ENCODE assay signal across 22 cellular contexts in genomic region chr12:124964251-124964650, GRCh38. TPM values are rescaled to one million over a fixed set of nuclear protein-coding genes. Genes with fewer than 3 reads are reported as not detected.
DNase-seq lines count a peak whose midpoint lies in the region; ATAC-seq and TF ChIP-seq lines count a peak whose summit lies in the region.
"Had no signal": no experiment of that assay in that cellular context is flagged by ENCODE, and none has a peak within 500 bp of the region (broad histone marks: within the 10 kb centered on the region; RNA-seq: fewer than 3 reads in every experiment).

No MANE protein-coding gene starts in this region.

- no peaks in the 10 kb centered on the region for H3K27me3 Mint-ChIP-seq in activated naive CD4-positive, alpha-beta T cell treated with anti-CD3 and anti-CD28 coated beads, Interleukin-2, amount 50 U/mL, for 24 hours
- no peaks in the 10 kb centered on the region for H3K27me3 Mint-ChIP-seq in activated naive CD4-positive, alpha-beta T cell treated with anti-CD3 and anti-CD28 coated beads, Interleukin-2, amount 10 ng/mL, durations not matched to agents 7 days and 5 days
- H3K27me3 Mint-ChIP-seq in stimulated activated naive B cell treated with anti-CD40 and anti-IgM and Interleukin-4, amounts not matched to agents 10 μg/mL and 1 μg/mL and 100 μg/mL, for 72 hours: no peaks in the 10 kb centered on the region
- H3K27me3 Mint-ChIP-seq: B cell; CD4-positive, CD25-positive, alpha-beta regulatory T cell had no signal

- H3K36me3 ChIP-seq in osteoblast (ENCODE audit: insufficient read depth, low read length): peaks cover 42% of the 10 kb centered on the region

- H3K27me3 ChIP-seq in osteoblast (ENCODE audit: insufficient read depth, low read length): no peaks in the 10 kb centered on the region
- H3K27me3 ChIP-seq: BLaER1 had no signal

- no peak overlapping the region for H3K4me3 Mint-ChIP-seq in activated naive CD4-positive, alpha-beta T cell treated with anti-CD3 and anti-CD28 coated beads, Interleukin-2, amount 50 U/mL, for 24 hours
- no peak overlapping the region for H3K4me3 Mint-ChIP-seq in activated naive CD4-positive, alpha-beta T cell treated with anti-CD3 and anti-CD28 coated beads, Interleukin-2, amount 10 ng/mL, durations not matched to agents 7 days and 5 days
- H3K4me3 Mint-ChIP-seq in stimulated activated naive B cell treated with anti-CD40 and anti-IgM and Interleukin-4, amounts not matched to agents 10 μg/mL and 1 μg/mL and 100 μg/mL, for 72 hours: no peak overlapping the region
- H3K4me3 Mint-ChIP-seq: B cell; CD4-positive, CD25-positive, alpha-beta regulatory T cell; CD8-positive, alpha-beta T cell had no signal

- H3K9me3 Mint-ChIP-seq in activated naive CD4-positive, alpha-beta T cell treated with anti-CD3 and anti-CD28 coated beads, Interleukin-2, amount 50 U/mL, for 24 hours: no peaks in the 10 kb centered on the region
- H3K9me3 Mint-ChIP-seq in activated naive CD4-positive, alpha-beta T cell treated with anti-CD3 and anti-CD28 coated beads, Interleukin-2, amount 10 ng/mL, durations not matched to agents 7 days and 5 days: no peaks in the 10 kb centered on the region
- no peaks in the 10 kb centered on the region for H3K9me3 Mint-ChIP-seq in stimulated activated naive B cell treated with anti-CD40 and anti-IgM and Interleukin-4, amounts not matched to agents 10 μg/mL and 1 μg/mL and 100 μg/mL, for 72 hours
- H3K9me3 Mint-ChIP-seq: CD4-positive, CD25-positive, alpha-beta regulatory T cell; CD8-positive, alpha-beta T cell had no signal

- H3K27ac Mint-ChIP-seq in activated naive CD4-positive, alpha-beta T cell treated with anti-CD3 and anti-CD28 coated beads, Interleukin-2, amount 50 U/mL, for 24 hours: peak overlapping the region; percentile 72
- no peak overlapping the region for H3K27ac Mint-ChIP-seq in activated naive CD4-positive, alpha-beta T cell treated with anti-CD3 and anti-CD28 coated beads, Interleukin-2, amount 10 ng/mL, durations not matched to agents 7 days and 5 days
- peak overlapping the region; percentile 59 for H3K27ac Mint-ChIP-seq in stimulated activated naive B cell treated with anti-CD40 and anti-IgM and Interleukin-4, amounts not matched to agents 10 μg/mL and 1 μg/mL and 100 μg/mL, for 72 hours
- H3K27ac Mint-ChIP-seq: B cell; CD8-positive, alpha-beta T cell had no signal

- no peak overlapping the region for H3K4me2 ChIP-seq in osteoblast (ENCODE audit: insufficient read depth, low read length)

- no peaks in the 10 kb centered on the region for H3K79me2 ChIP-seq in osteoblast (ENCODE audit: insufficient read depth, low read length)

- ATAC-seq in stimulated activated naive B cell treated with anti-CD40 and anti-IgM and Interleukin-4, amounts not matched to agents 10 μg/mL and 1 μg/mL and 100 μg/mL, for 72 hours (replicated peaks): no peak
- ATAC-seq: CD8-positive, alpha-beta T cell had no signal

- H4K20me1 ChIP-seq in osteoblast (ENCODE audit: insufficient read depth, low read length): no peaks in the 10 kb centered on the region
- H4K20me1 ChIP-seq: BLaER1 had no signal

- CTCF ChIA-PET in activated naive CD4-positive, alpha-beta T cell treated with anti-CD3 and anti-CD28 coated beads, Interleukin-2, amount 10 ng/mL, durations not matched to agents 7 days and 5 days (lab: Charles Lee): no interaction called here

- no peaks in the 10 kb centered on the region for H3K9me3 ChIP-seq in osteoblast (ENCODE audit: low read depth, low read length)
- H3K9me3 ChIP-seq: BLaER1, Caco-2 had no signal

- H3K4me3 ChIP-seq in coronary artery (no peak overlapping the region), osteoblast (ENCODE audit: insufficient read depth, low read length) (no peak overlapping the region)
- H3K4me3 ChIP-seq: BLaER1, GM23248 had no signal

- no peak overlapping the region for H2AFZ ChIP-seq in osteoblast (ENCODE audit: low read length)
- H2AFZ ChIP-seq: GM23248 had no signal

- no peaks in the 10 kb centered on the region for H3K4me1 ChIP-seq in osteoblast (ENCODE audit: insufficient read depth, low read length)
- H3K4me1 ChIP-seq: Caco-2 had no signal

- DNase-seq in activated naive CD4-positive, alpha-beta T cell treated with anti-CD3 and anti-CD28 coated beads, Interleukin-2, amount 10 ng/mL, durations not matched to agents 7 days and 5 days: no peak
- peak; percentile 71 for DNase-seq in coronary artery (ENCODE audit: low spot score)
- peak; percentile 84 for DNase-seq in osteoblast (ENCODE audit: insufficient read length, low spot score, missing footprints)
- DNase-seq in stimulated activated naive B cell treated with anti-CD40 and anti-IgM and Interleukin-4, amounts not matched to agents 10 μg/mL and 1 μg/mL and 100 μg/mL, for 72 hours: no peak
- DNase-seq in NCI-H69 (lab: John Stamatoyannopoulos, UW): no peak
- no peak for DNase-seq in NCI-H526 (lab: John Stamatoyannopoulos, UW)
- no peak for DNase-seq in NCI-H524 (lab: John Stamatoyannopoulos, UW)
- DNase-seq: Caco-2; CD4-positive, CD25-positive, alpha-beta regulatory T cell; CD8-positive, alpha-beta T cell; DMS 273 treated with DMSO at 0.1 percent for 48 hours; DMS79; EL; GF-D8; GM23248; H7; HCEC 1CT had no signal

- H3K36me3 Mint-ChIP-seq in activated naive CD4-positive, alpha-beta T cell treated with anti-CD3 and anti-CD28 coated beads, Interleukin-2, amount 50 U/mL, for 24 hours: peaks cover 15% of the 10 kb centered on the region
- H3K36me3 Mint-ChIP-seq in activated naive CD4-positive, alpha-beta T cell treated with anti-CD3 and anti-CD28 coated beads, Interleukin-2, amount 10 ng/mL, durations not matched to agents 7 days and 5 days: peaks cover 38% of the 10 kb centered on the region
- peaks cover 58 to 72% of the 10 kb centered on the region in 2 donors for H3K36me3 Mint-ChIP-seq in stimulated activated naive B cell treated with anti-CD40 and anti-IgM and Interleukin-4, amounts not matched to agents 10 μg/mL and 1 μg/mL and 100 μg/mL, for 72 hours

- H3K27ac ChIP-seq in coronary artery: no peak overlapping the region
- H3K27ac ChIP-seq in osteoblast (ENCODE audit: low read depth, low read length): no peak overlapping the region
- H3K27ac ChIP-seq: 22Rv1, C4-2B, GM23248 had no signal

- no peaks in the 10 kb centered on the region for H3K4me1 Mint-ChIP-seq in activated naive CD4-positive, alpha-beta T cell treated with anti-CD3 and anti-CD28 coated beads, Interleukin-2, amount 50 U/mL, for 24 hours
- peaks cover 6% of the 10 kb centered on the region for H3K4me1 Mint-ChIP-seq in activated naive CD4-positive, alpha-beta T cell treated with anti-CD3 and anti-CD28 coated beads, Interleukin-2, amount 10 ng/mL, durations not matched to agents 7 days and 5 days
- H3K4me1 Mint-ChIP-seq in stimulated activated naive B cell treated with anti-CD40 and anti-IgM and Interleukin-4, amounts not matched to agents 10 μg/mL and 1 μg/mL and 100 μg/mL, for 72 hours: peaks cover 4 to 8% of the 10 kb centered on the region in 2 donors
- H3K4me1 Mint-ChIP-seq: B cell had no signal

- no peak for TF ChIP-seq CTCF in coronary artery (IDR thresholded peaks at IDR 0.05)
- TF ChIP-seq CTCF in osteoblast (IDR thresholded peaks at IDR 0.05; ENCODE audit: extremely low read depth, low read depth, low read length): no peak

RNA-seq across cellular contexts. Expression of gene DHX37, which starts 24.7 kb away (rescaled TPM):
- 14.1 and 16.6 TPM in 2 replicates for total RNA-seq in osteoblast

RNA-seq across cellular contexts. Expression of gene BRI3BP, which starts 29.2 kb away (rescaled TPM):
- 2.1 and 2.2 TPM in 2 replicates for total RNA-seq in osteoblast

RNA-seq across cellular contexts. Expression of gene UBC, which starts 49.8 kb away (rescaled TPM):
- 1,904 and 1,975 TPM in 2 replicates for total RNA-seq in osteoblast

Comparison
In these comparisons a context has a peak if more than half of its experiments do, and no peak if none do; other contexts are left out.
1. DNase-seq: peak in coronary artery (single experiment) and osteoblast (single experiment); none in activated naive CD4-positive, alpha-beta T cell treated with anti-CD3 and anti-CD28 coated beads, Interleukin-2, amount 10 ng/mL, durations not matched to agents 7 days and 5 days (single experiment), stimulated activated naive B cell treated with anti-CD40 and anti-IgM and Interleukin-4, amounts not matched to agents 10 μg/mL and 1 μg/mL and 100 μg/mL, for 72 hours (single experiment), NCI-H69 (single experiment), NCI-H526 (0 of 2) and NCI-H524 (0 of 2).